2 cellular contexts compared by ENCODE assay signal in genomic region chr16:66787427-66787826, GRCh38.
TF ChIP-seq lines count a peak whose summit lies in the region.

No MANE protein-coding gene starts in this region.

TF ChIP-seq in A549, 52 proteins besides CTCF, POLR2A, EP300 and RAD21:
- no peak for TF ChIP-seq JUNB (IDR thresholded peaks at IDR 0.05)
- TF ChIP-seq MAFK (IDR thresholded peaks at IDR 0.05; ENCODE audit: partially characterized antibody), result peak; percentile 28
- TF ChIP-seq HES2 (IDR thresholded peaks at IDR 0.05), result no peak
TF ChIP-seq in A549: peak in this region for 1.

TF ChIP-seq in K562, 482 proteins besides CTCF, POLR2A, EP300 and RAD21:
- TF ChIP-seq HOXB6 (CRISPR knock-in tag; IDR thresholded peaks at IDR 0.05; ENCODE audit: borderline replicate concordance), result no peak
- peak; percentile 53; the same call in 1 of the 2 replicates for TF ChIP-seq C11orf30 (IDR thresholded peaks at IDR 0.05; ENCODE audit: low read depth)
- no peak for TF ChIP-seq ZNF717 (CRISPR knock-in tag; IDR thresholded peaks at IDR 0.05)
- peak; percentile 56 for TF ChIP-seq ZNF316 (IDR thresholded peaks at IDR 0.05)
